Comparison of ENCODE assay signal across 10 cellular contexts in the genomic region with DNA sequence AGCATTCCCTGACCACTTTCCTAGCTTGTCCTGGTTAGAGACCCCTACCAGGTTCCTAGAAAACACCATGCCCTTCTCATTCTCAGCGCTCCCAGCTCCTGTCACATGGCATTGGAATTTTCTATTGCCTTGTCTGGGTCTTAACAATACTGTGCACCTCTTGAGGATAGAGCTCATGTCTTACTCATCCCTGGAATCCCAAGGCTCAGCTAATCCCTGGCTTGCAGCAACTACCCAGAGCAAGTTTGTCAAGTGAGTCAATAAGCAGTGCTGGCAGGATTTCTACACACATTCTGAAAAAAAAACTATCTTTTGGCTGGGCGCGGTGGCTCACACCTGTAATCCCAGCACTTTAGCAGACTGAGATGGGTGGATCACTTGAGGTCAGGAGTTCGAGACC. TPM values are rescaled to one million over a fixed set of nuclear protein-coding genes. Genes with fewer than 3 reads are reported as not detected.
DNase-seq lines count a peak whose midpoint lies in the region; ATAC-seq and TF ChIP-seq lines count a peak whose summit lies in the region.
"Had no signal": no experiment of that assay in that cellular context is flagged by ENCODE, and none has a peak within 500 bp of the region (broad histone marks: within the 10 kb centered on the region; RNA-seq: fewer than 3 reads in every experiment).

No MANE protein-coding gene starts in this region.

- ATAC-seq in left lobe of liver, result no peak
- no peak for ATAC-seq in stimulated activated naive CD8-positive, alpha-beta T cell treated with anti-CD3 and anti-CD28 coated beads, Interleukin-15, Interleukin-2, amounts not matched to agents 100 U/mL and 50 U/mL, for 24 hours

- H3K4me1 Mint-ChIP-seq in T-helper 2 cell treated with Interferon-gamma antibody and Interleukin-4, amounts not matched to agents 5 μg/mL and 100 μg/mL, for 36 hours (ENCODE audit: low read depth), result peaks cover 21% of the 10 kb centered on the region

- H3K4me3 Mint-ChIP-seq in T-helper 2 cell treated with Interferon-gamma antibody and Interleukin-4, amounts not matched to agents 5 μg/mL and 100 μg/mL, for 36 hours, result peak overlapping the region; percentile 40
- H3K4me3 Mint-ChIP-seq: activated naive CD8-positive, alpha-beta T cell had no signal

- WGBS in thyroid gland, 2 donors, result 90 to 98% methylated on average over 4 of the region's 4 CpGs

- H3K4me3 ChIP-seq in SJSA1 (no peak overlapping the region), fibroblast of pulmonary artery (replicated peaks; ENCODE audit: low read depth, low read length) (no peak overlapping the region), thyroid gland (replicated peaks in 1 of 3) (no peak overlapping the region)

- H3K27me3 Mint-ChIP-seq in T-helper 2 cell treated with Interferon-gamma antibody and Interleukin-4, amounts not matched to agents 5 μg/mL and 100 μg/mL, for 36 hours (ENCODE audit: low read depth), result no peaks in the 10 kb centered on the region
- H3K27me3 Mint-ChIP-seq: activated naive CD8-positive, alpha-beta T cell had no signal

- H3K27ac ChIP-seq in SJSA1 (peak overlapping the region; percentile 93), thyroid gland (no peak overlapping the region)

- H3K36me3 ChIP-seq in SJSA1 (no peaks in the 10 kb centered on the region), thyroid gland (no peaks in the 10 kb centered on the region)
- H3K36me3 ChIP-seq: BE2C had no signal

- peaks cover 25% of the 10 kb centered on the region for H3K4me1 ChIP-seq in SJSA1 (replicated peaks)
- no peaks in the 10 kb centered on the region for H3K4me1 ChIP-seq in thyroid gland
- H3K4me1 ChIP-seq: BE2C had no signal

- no peaks in the 10 kb centered on the region for H3K9me3 ChIP-seq in SJSA1 (replicated peaks)
- no peaks in the 10 kb centered on the region for H3K9me3 ChIP-seq in thyroid gland
- H3K9me3 ChIP-seq: BE2C had no signal

- TF ChIP-seq POLR2A in thyroid gland (IDR thresholded peaks at IDR 0.05), result no peak

- H3K36me3 Mint-ChIP-seq in T-helper 2 cell treated with Interferon-gamma antibody and Interleukin-4, amounts not matched to agents 5 μg/mL and 100 μg/mL, for 36 hours (ENCODE audit: low read depth), result no peaks in the 10 kb centered on the region
- H3K36me3 Mint-ChIP-seq: activated naive CD8-positive, alpha-beta T cell had no signal

- no peaks in the 10 kb centered on the region for H3K27me3 ChIP-seq in SJSA1 (replicated peaks)
- no peaks in the 10 kb centered on the region for H3K27me3 ChIP-seq in thyroid gland
- H3K27me3 ChIP-seq: BE2C had no signal

- no peaks in the 10 kb centered on the region for H3K9me3 Mint-ChIP-seq in T-helper 2 cell treated with Interferon-gamma antibody and Interleukin-4, amounts not matched to agents 5 μg/mL and 100 μg/mL, for 36 hours

- intact Hi-C loops in thyroid gland (cut with DNase I), result no loop called here

- TF ChIP-seq CTCF in fibroblast of pulmonary artery (IDR thresholded peaks at IDR 0.05; ENCODE audit: low read length, missing control alignments), result no peak
- no peak for TF ChIP-seq CTCF in thyroid gland (IDR thresholded peaks at IDR 0.05)

- DNase-seq in T-helper 2 cell treated with Interferon-gamma antibody and Interleukin-4, amounts not matched to agents 5 μg/mL and 100 μg/mL, for 36 hours (ENCODE audit: low spot score), result no peak
- no peak for DNase-seq in T-helper 2 cell
- peak; percentile 84 to 89 for DNase-seq in SJSA1 (ENCODE audit: low read depth in 1 of 2, low spot score in 2 of 2)
- DNase-seq in fibroblast of pulmonary artery (ENCODE audit: low read depth), result peak; percentile 95
- DNase-seq in stromal cell of bone marrow (ENCODE audit: low read depth), result peak; percentile 87
- DNase-seq in thyroid gland, result no peak
- no peak for DNase-seq in left lobe of liver (ENCODE audit: low spot score)
- no peak for DNase-seq in stimulated activated naive CD8-positive, alpha-beta T cell treated with anti-CD3 and anti-CD28 coated beads, Interleukin-15, Interleukin-2, amounts not matched to agents 100 U/mL and 50 U/mL, for 24 hours
- DNase-seq: BE2C had no signal

- H3K27ac Mint-ChIP-seq in T-helper 2 cell treated with Interferon-gamma antibody and Interleukin-4, amounts not matched to agents 5 μg/mL and 100 μg/mL, for 36 hours, result no peak overlapping the region
- H3K27ac Mint-ChIP-seq: activated naive CD8-positive, alpha-beta T cell had no signal

RNA-seq across cellular contexts. Expression of gene PRDX3, which starts 11.7 kb away (rescaled TPM):
- 304 and 376 TPM in 2 replicates for total RNA-seq in SJSA1 (2014; rRNA removed; shearing (Covaris generic))
- total RNA-seq in thyroid gland, result 100 to 1,000 TPM; 137 to 299 (median 243) TPM
- 157 TPM for total RNA-seq in left lobe of liver

RNA-seq across cellular contexts. Expression of gene GRK5, which starts 17.0 kb away (rescaled TPM):
- total RNA-seq in SJSA1 (2014; rRNA removed; shearing (Covaris generic)), result 19.4 TPM in 2 replicates
- total RNA-seq in thyroid gland (10 to 100 TPM in 3 of 4 donors, 1 to 10 TPM in 1; 9.2 to 27.3 (median 15.0) TPM), left lobe of liver (8.4 TPM)

RNA-seq across cellular contexts. Expression of gene SFXN4, which starts 24.8 kb away (rescaled TPM):
- total RNA-seq in SJSA1 (2014; rRNA removed; shearing (Covaris generic)), result 23.5 and 46.2 TPM in 2 replicates
- total RNA-seq in thyroid gland (10 to 100 TPM; 17.8 to 88.3 (median 36.3) TPM), left lobe of liver (17.8 TPM)

Comparison
In these comparisons a context has a peak if more than half of its experiments do, and no peak if none do; other contexts are left out.
1. DNase-seq: peak in SJSA1 (2 of 2), fibroblast of pulmonary artery (single experiment) and stromal cell of bone marrow (single experiment); none in T-helper 2 cell treated with Interferon-gamma antibody and Interleukin-4, amounts not matched to agents 5 μg/mL and 100 μg/mL, for 36 hours (single experiment), T-helper 2 cell (0 of 5), thyroid gland (0 of 2), left lobe of liver (single experiment) and stimulated activated naive CD8-positive, alpha-beta T cell treated with anti-CD3 and anti-CD28 coated beads, Interleukin-15, Interleukin-2, amounts not matched to agents 100 U/mL and 50 U/mL, for 24 hours (single experiment).